ENCODE assay signal across 9 cellular contexts in the genomic region with DNA sequence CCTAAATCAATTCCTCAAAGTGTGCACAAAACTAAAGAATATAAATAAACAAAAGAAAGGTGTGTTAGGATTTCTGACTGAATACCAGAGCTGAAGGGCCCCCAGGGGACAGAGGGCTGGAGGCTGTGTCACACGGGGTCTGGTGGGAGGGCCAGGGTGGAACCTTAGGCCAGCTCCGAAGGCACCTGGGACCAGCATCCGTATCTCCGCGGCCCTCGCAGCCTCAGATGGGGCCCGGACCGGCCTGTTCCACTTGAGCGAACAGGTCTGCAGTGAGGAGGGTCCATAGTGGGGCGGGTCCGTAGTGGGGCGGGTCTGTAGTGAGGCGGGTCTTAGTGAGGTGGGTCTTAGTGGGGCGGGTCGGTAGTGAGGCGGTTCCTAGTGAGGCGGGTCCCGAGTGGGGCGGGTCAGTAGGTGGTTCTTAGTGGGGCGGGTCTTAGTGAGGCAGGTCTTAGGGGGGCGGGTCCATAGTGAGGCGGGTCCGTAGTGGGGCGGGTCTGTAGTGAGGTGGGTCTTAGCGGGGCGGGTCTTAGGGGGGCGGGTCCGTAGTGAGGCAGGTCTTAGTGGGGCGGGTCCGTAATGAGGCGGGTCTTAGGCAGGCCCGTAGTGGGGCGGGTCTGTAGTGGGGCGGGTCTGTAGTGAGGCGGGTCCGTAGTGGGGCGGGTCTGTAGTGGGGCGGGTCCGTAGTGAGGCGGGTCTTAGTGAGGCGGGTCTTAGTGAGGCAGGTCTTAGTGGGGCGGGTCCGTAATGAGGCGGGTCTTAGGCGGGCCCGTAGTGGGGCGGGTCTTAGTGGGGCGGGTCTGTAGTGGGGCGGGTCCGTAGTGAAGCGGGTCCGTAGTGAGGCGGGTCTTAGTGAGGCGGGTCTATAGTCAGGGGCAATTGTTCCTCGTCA. TPM values are rescaled to one million over a fixed set of nuclear protein-coding genes. Genes with fewer than 3 reads are reported as not detected.
DNase-seq lines count a peak whose midpoint lies in the region; ATAC-seq lines count a peak whose summit lies in the region.
"Had no signal": no experiment of that assay in that cellular context is flagged by ENCODE, and none has a peak within 500 bp of the region (broad histone marks: within the 10 kb centered on the region; RNA-seq: fewer than 3 reads in every experiment).

No MANE protein-coding gene starts in this region.

- H3K27ac Mint-ChIP-seq in dendritic cell treated with granulocyte-macrophage colony-stimulating factor and Interleukin-4, amounts not matched to agents 40 ng/mL and 50 ng/mL, for 4 days = peak overlapping the region; percentile 76
- H3K27ac Mint-ChIP-seq in memory B cell = peak overlapping the region; percentile 20

- peaks cover 89% of the 10 kb centered on the region for H3K27me3 Mint-ChIP-seq in dendritic cell treated with granulocyte-macrophage colony-stimulating factor and Interleukin-4, amounts not matched to agents 40 ng/mL and 50 ng/mL, for 4 days
- peaks cover 15% of the 10 kb centered on the region for H3K27me3 Mint-ChIP-seq in memory B cell

- no peak overlapping the region for H3K4me3 Mint-ChIP-seq in dendritic cell treated with granulocyte-macrophage colony-stimulating factor and Interleukin-4, amounts not matched to agents 40 ng/mL and 50 ng/mL, for 4 days
- peak overlapping the region; percentile 34 for H3K4me3 Mint-ChIP-seq in memory B cell

- no peak overlapping the region for H3K27ac ChIP-seq in HUES6 (ENCODE audit: low read depth, low read length)
- H3K27ac ChIP-seq: SJSA1 had no signal

- H3K4me1 Mint-ChIP-seq in dendritic cell treated with granulocyte-macrophage colony-stimulating factor and Interleukin-4, amounts not matched to agents 40 ng/mL and 50 ng/mL, for 4 days (ENCODE audit: low read depth) = peaks cover 65% of the 10 kb centered on the region
- H3K4me1 Mint-ChIP-seq in memory B cell = peaks cover 38% of the 10 kb centered on the region

- in situ Hi-C loops in Caki2 (cut with HindIII; ENCODE audit: low pct_unique_long_range_greater_than_20kb, low sequenced_read_pairs) = no loop called here

- H3K36me3 ChIP-seq in HUES6 (ENCODE audit: control insufficient read depth, insufficient read depth, low read length) = peaks cover 10% of the 10 kb centered on the region

- H3K4me1 ChIP-seq in HUES6 (ENCODE audit: control insufficient read depth, insufficient read depth, low read length) = peaks cover 24% of the 10 kb centered on the region

- peak; percentile 24 for DNase-seq in Caki2 (ENCODE audit: low read depth)
- no peak for DNase-seq in memory B cell (ENCODE audit: low spot score in 2 of 2)
- DNase-seq in CD1c-positive myeloid dendritic cell (ENCODE audit: extremely low spot score) = no peak
- no peak for DNase-seq in activated CD4-positive, alpha-beta T cell treated with anti-CD3 and anti-CD28 coated beads, Interleukin-2, amount 50 U/mL, for 4 hours
- no peak for DNase-seq in glomerular visceral epithelial cell (ENCODE audit: extremely low spot score)

- H3K9ac ChIP-seq in HUES6 (ENCODE audit: low read length) = no peak overlapping the region

- H3K9me3 ChIP-seq in HUES6 (ENCODE audit: control insufficient read depth, insufficient read depth, low read depth, low read length) = no peaks in the 10 kb centered on the region
- H3K9me3 ChIP-seq: SJSA1 had no signal

- intact Hi-C loops in dendritic cell treated with granulocyte-macrophage colony-stimulating factor and Interleukin-4, amounts not matched to agents 40 ng/mL and 50 ng/mL, for 4 days (cut with micrococcal nuclease) = loop anchor here (5.0 to 10.0 kb wide), 2 partner anchors 32 to 135 kb away; no protein-coding TSS in a partner anchor

- no peaks in the 10 kb centered on the region; the same call in 1 of the 2 replicates for H3K27me3 ChIP-seq in HUES6 (ENCODE audit: control insufficient read depth, insufficient read depth, low read length)
- H3K27me3 ChIP-seq: SJSA1 had no signal

- peaks cover 29% of the 10 kb centered on the region for H3K36me3 Mint-ChIP-seq in dendritic cell treated with granulocyte-macrophage colony-stimulating factor and Interleukin-4, amounts not matched to agents 40 ng/mL and 50 ng/mL, for 4 days (ENCODE audit: low read depth)
- peaks cover 2% of the 10 kb centered on the region for H3K36me3 Mint-ChIP-seq in memory B cell

- H3K4me3 ChIP-seq in HUES6 (ENCODE audit: low read depth, low read length) = peak overlapping the region; percentile 60
- H3K4me3 ChIP-seq: SJSA1 had no signal

- no peaks in the 10 kb centered on the region for H3K9me3 Mint-ChIP-seq in dendritic cell treated with granulocyte-macrophage colony-stimulating factor and Interleukin-4, amounts not matched to agents 40 ng/mL and 50 ng/mL, for 4 days
- H3K9me3 Mint-ChIP-seq in memory B cell = no peaks in the 10 kb centered on the region

- ATAC-seq in memory B cell (ENCODE audit: low read depth) = peak; percentile 14
- no peak for ATAC-seq in GM21786 (IDR thresholded peaks at IDR 0.05; ENCODE audit: unreplicated experiment)

RNA-seq across cellular contexts. Expression of gene GPR146, which starts 15.1 kb away (rescaled TPM):
- 12.2 and 22.2 TPM in 2 replicates for total RNA-seq in Caki2 (2014; rRNA removed; shearing (Covaris generic); ENCODE audit: low replicate concordance)

RNA-seq across cellular contexts. Expression of gene GPER1, which starts 28.5 kb away (rescaled TPM):
- total RNA-seq in Caki2 (2014; rRNA removed; shearing (Covaris generic); ENCODE audit: low replicate concordance) = 2.5 and 7.7 TPM in 2 replicates
- total RNA-seq: SJSA1 had no signal
